In the genomic region with DNA sequence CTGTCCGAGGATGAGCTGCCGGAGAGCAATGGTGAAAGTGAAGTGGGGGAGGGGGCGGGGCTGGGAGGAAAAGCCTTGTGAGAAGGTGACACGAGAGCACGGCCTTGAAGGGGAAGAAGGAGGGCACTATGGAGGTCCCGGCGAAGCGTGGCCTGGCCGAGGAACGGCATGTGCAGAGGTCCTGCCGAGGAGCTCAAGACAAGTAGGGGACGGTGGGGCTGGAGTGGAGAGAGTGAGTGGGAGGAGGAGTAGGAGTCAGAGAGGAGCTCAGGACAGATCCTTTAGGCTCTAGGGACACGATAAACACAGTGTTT, we compare ENCODE assay signal across 29 cellular contexts. TPM values are rescaled to one million over a fixed set of nuclear protein-coding genes. Genes with fewer than 3 reads are reported as not detected.
DNase-seq lines count a peak whose midpoint lies in the region; ATAC-seq, FAIRE-seq and TF ChIP-seq lines count a peak whose summit lies in the region.
"Had no signal": no experiment of that assay in that cellular context is flagged by ENCODE, and none has a peak within 500 bp of the region (broad histone marks: within the 10 kb centered on the region; RNA-seq: fewer than 3 reads in every experiment).

No MANE protein-coding gene starts in this region.

- POLR2A ChIA-PET in H1 (lab: Charles Lee; ENCODE audit: partially characterized antibody): interaction anchor here (0.6 to 5.2 kb wide), 4 partner anchors 10 to 48 kb away, joined by 3 to 30 read pairs (median 4); no protein-coding TSS in a partner anchor

- no peaks in the 10 kb centered on the region for H3K23me2 ChIP-seq in H1 (ENCODE audit: low read depth, low read length)

- CTCF ChIA-PET in H1 (lab: Charles Lee; ENCODE audit: partially characterized antibody): interaction anchor here (0.6 to 6.8 kb wide), 10 partner anchors 8 to 182 kb away, joined by 3 to 48 read pairs (median 4); no protein-coding TSS in a partner anchor
- CTCF ChIA-PET in activated naive CD4-positive, alpha-beta T cell treated with anti-CD3 and anti-CD28 coated beads, Interleukin-2, amount 10 ng/mL, durations not matched to agents 7 days and 5 days (lab: Charles Lee): no interaction called here

- H3K4me3 ChIP-seq in RWPE2 (ENCODE audit: severe bottlenecking) (no peak overlapping the region), H1 (ENCODE audit: extremely low read depth in 1 of 4, insufficient read depth in 2 of 4, low read depth in 3 of 4, low read length in 4 of 4) (no peak overlapping the region), testis (no peak overlapping the region)
- H3K4me3 ChIP-seq: ascending aorta, heart left ventricle, pancreas, Peyer's patch, SJCRH30, transverse colon had no signal

- DNase-seq in RWPE2 (ENCODE audit: low spot score) (peak; percentile 63), H1 (ENCODE audit: low read depth in 1 of 2, low spot score in 2 of 2) (no peak), neural crest cell (ENCODE audit: low read depth, low spot score) (no peak), testis (peak; percentile 88), NCI-H1092 (lab: John Stamatoyannopoulos, UW) (no peak)
- no peak for DNase-seq in activated naive CD4-positive, alpha-beta T cell treated with anti-CD3 and anti-CD28 coated beads, Interleukin-2, amount 10 ng/mL, durations not matched to agents 7 days and 5 days
- DNase-seq: activated CD4-positive, alpha-beta T cell treated with anti-CD3 and anti-CD28 coated beads, Interleukin-2, amount 10 ng/mL, durations not matched to agents 24 days and 14 days; activated T-cell treated with anti-CD3 and anti-CD28 coated beads, Interleukin-2, amount 50 U/mL, for 72 hours; CD8-positive, alpha-beta memory T cell; cerebellar nuclear complex; DMS153; GOT3; heart left ventricle; naive thymus-derived CD4-positive, alpha-beta T cell; NCI-H526; pancreas; Peyer's patch; right cardiac atrium; SJCRH30; stimulated activated CD4-positive, alpha-beta T cell treated with anti-CD3 and anti-CD28 coated beads, Interleukin-15, amount 100 ng/mL, for 24 hours; stimulated activated naive CD8-positive, alpha-beta T cell treated with anti-CD3 and anti-CD28 coated beads, Interleukin-15, amount 100 ng/mL, for 72 hours; T-helper 1 cell; transverse colon had no signal

- H3K9ac ChIP-seq in H1 (replicated peaks in 1 of 4; ENCODE audit: extremely low read depth in 1 of 4, low read depth in 3 of 4, low read length in 3 of 4): no peak overlapping the region
- H3K9ac ChIP-seq: KMS-11 had no signal

- FAIRE-seq in H1 (lab: Jason Lieb, UNC): no peak
- FAIRE-seq: G401.6, pancreas had no signal

- no peaks in the 10 kb centered on the region for H3K27me3 Mint-ChIP-seq in neural crest cell (ENCODE audit: low read depth)
- H3K27me3 Mint-ChIP-seq in activated naive CD4-positive, alpha-beta T cell treated with anti-CD3 and anti-CD28 coated beads, Interleukin-2, amount 10 ng/mL, durations not matched to agents 7 days and 5 days: peaks cover 66% of the 10 kb centered on the region
- H3K27me3 Mint-ChIP-seq: activated naive CD4-positive, alpha-beta T cell treated with anti-CD3 and anti-CD28 coated beads, Interleukin-2, amount 50 U/mL, for 24 hours; stimulated activated naive CD8-positive, alpha-beta T cell treated with anti-CD3 and anti-CD28 coated beads, Interleukin-15, amount 100 ng/mL, for 72 hours had no signal

- TF ChIP-seq POLR2A in H1 (IDR thresholded peaks at IDR 0.05; ENCODE audit: control extremely low read depth in 1 of 2, low read depth in 2 of 2, low read length in 2 of 2) (no peak), testis (IDR thresholded peaks at IDR 0.05) (no peak)

- H3K4me1 ChIP-seq in RWPE2 (ENCODE audit: insufficient read depth, poor library complexity, severe bottlenecking): peaks cover 24% of the 10 kb centered on the region
- peaks cover 0 to 16% (median 11%) of the 10 kb centered on the region in 4 experiments; a peak in 6 of 7 replicates for H3K4me1 ChIP-seq in H1 (replicated peaks in 1 of 4; ENCODE audit: control insufficient read depth in 3 of 4, insufficient read depth in 4 of 4, low read length in 3 of 4)
- peaks cover 30% of the 10 kb centered on the region for H3K4me1 ChIP-seq in testis
- H3K4me1 ChIP-seq: ascending aorta, pancreas had no signal

- no peaks in the 10 kb centered on the region for H3K36me3 Mint-ChIP-seq in neural crest cell (ENCODE audit: low read depth)
- no peaks in the 10 kb centered on the region for H3K36me3 Mint-ChIP-seq in activated naive CD4-positive, alpha-beta T cell treated with anti-CD3 and anti-CD28 coated beads, Interleukin-2, amount 10 ng/mL, durations not matched to agents 7 days and 5 days
- H3K36me3 Mint-ChIP-seq: activated naive CD4-positive, alpha-beta T cell treated with anti-CD3 and anti-CD28 coated beads, Interleukin-2, amount 50 U/mL, for 24 hours; CD8-positive, alpha-beta memory T cell; naive thymus-derived CD4-positive, alpha-beta T cell had no signal

- H4K5ac ChIP-seq in H1 (ENCODE audit: insufficient read length, low read depth, low read length): no peak overlapping the region

- WGBS in H1 (ENCODE audit: extremely low coverage in 1 of 2, insufficient coverage in 1 of 2, insufficient read length in 1 of 2, insufficient replicate concordance in 2 of 2, low coverage in 1 of 2, low lambda C conversion rate in 2 of 2, missing lambda C conversion rate in 1 of 2), 2 experiments: 90% methylated on average over 10 of the region's 13 CpGs; no CpG with 5 or more reads in 1 of the 2 experiments
- WGBS in testis, 2 donors: 28 to 46% methylated on average over 13 of the region's 13 CpGs

- peak overlapping the region; percentile 11; the same call in 1 of the 2 replicates for H2AFZ ChIP-seq in H1 (ENCODE audit: low read length)

- H4K8ac ChIP-seq in H1 (ENCODE audit: extremely low read depth, insufficient read depth, low read length): peak overlapping the region; percentile 79

- H3K79me1 ChIP-seq in H1 (ENCODE audit: low read depth, low read length): no peaks in the 10 kb centered on the region

- TF ChIP-seq CTCF in RWPE2 (IDR thresholded peaks at IDR 0.05; ENCODE audit: poor library complexity, severe bottlenecking) (no peak), H1 (IDR thresholded peaks at IDR 0.05; ENCODE audit: control extremely low read depth in 1 of 3, insufficient read depth in 1 of 3, low read depth in 1 of 3, low read length in 3 of 3) (no peak), neural crest cell (conservative IDR thresholded peaks at IDR 0.05) (no peak), testis (IDR thresholded peaks at IDR 0.05) (no peak)

- H2BK12ac ChIP-seq in H1 (ENCODE audit: low read depth, low read length): no peak overlapping the region

- no peak overlapping the region for H3K4ac ChIP-seq in H1 (replicated peaks; ENCODE audit: insufficient read length, low read depth, low read length)

- no peak overlapping the region for H3K4me3 Mint-ChIP-seq in neural crest cell
- no peak overlapping the region for H3K4me3 Mint-ChIP-seq in activated naive CD4-positive, alpha-beta T cell treated with anti-CD3 and anti-CD28 coated beads, Interleukin-2, amount 10 ng/mL, durations not matched to agents 7 days and 5 days
- H3K4me3 Mint-ChIP-seq: activated CD4-positive, alpha-beta T cell treated with anti-CD3 and anti-CD28 coated beads, Interleukin-2, amount 10 ng/mL, durations not matched to agents 24 days and 14 days; activated naive CD4-positive, alpha-beta T cell treated with anti-CD3 and anti-CD28 coated beads, Interleukin-2, amount 50 U/mL, for 24 hours; activated T-cell treated with anti-CD3 and anti-CD28 coated beads, Interleukin-2, amount 50 U/mL, for 72 hours; CD8-positive, alpha-beta memory T cell; naive thymus-derived CD4-positive, alpha-beta T cell; stimulated activated naive CD8-positive, alpha-beta T cell treated with anti-CD3 and anti-CD28 coated beads, Interleukin-15, amount 100 ng/mL, for 72 hours had no signal

- H4K91ac ChIP-seq in H1 (replicated peaks; ENCODE audit: insufficient read length, low read length): peak overlapping the region; percentile 65

- no peak overlapping the region for H3K14ac ChIP-seq in H1 (ENCODE audit: insufficient read length)

- no peak overlapping the region for H2AK5ac ChIP-seq in H1 (ENCODE audit: low read depth, low read length)

- H2BK15ac ChIP-seq in H1 (ENCODE audit: low read length): peak overlapping the region; percentile 99; the same call in 1 of the 2 replicates

- H3K36me3 ChIP-seq in RWPE2 (ENCODE audit: low read depth): no peaks in the 10 kb centered on the region
- H3K36me3 ChIP-seq in H1 (ENCODE audit: control insufficient read depth in 2 of 4, insufficient read depth in 4 of 4, low read length in 3 of 4): no peaks in the 10 kb centered on the region
- H3K36me3 ChIP-seq in testis (ENCODE audit: low read depth, missing control alignments): no peaks in the 10 kb centered on the region
- H3K36me3 ChIP-seq: ascending aorta, heart left ventricle, pancreas, Peyer's patch, SJCRH30, transverse colon had no signal

- ATAC-seq in RWPE2 (ENCODE audit: low read depth): no peak
- ATAC-seq in GM18909 (IDR thresholded peaks at IDR 0.05; ENCODE audit: poor library complexity, unreplicated experiment): no peak
- ATAC-seq: activated T-cell treated with anti-CD3 and anti-CD28 coated beads, Interleukin-2, amount 50 U/mL, for 72 hours; heart left ventricle; naive thymus-derived CD4-positive, alpha-beta T cell; pancreas had no signal

- no peak overlapping the region for H3K23ac ChIP-seq in H1 (ENCODE audit: insufficient read length)

- H3K27me3 ChIP-seq in RWPE2 (ENCODE audit: insufficient read depth, poor library complexity, severe bottlenecking): no peaks in the 10 kb centered on the region
- H3K27me3 ChIP-seq in H1 (replicated peaks in 1 of 4; ENCODE audit: control insufficient read depth in 3 of 4, extremely low read depth in 1 of 4, insufficient read depth in 3 of 4, low read length in 3 of 4): no peaks in the 10 kb centered on the region
- H3K27me3 ChIP-seq in testis: no peaks in the 10 kb centered on the region
- H3K27me3 ChIP-seq: ascending aorta, heart left ventricle, pancreas, Peyer's patch, SJCRH30, transverse colon had no signal

- intact Hi-C loops in testis (cut with DNase I; ENCODE audit: low total_unique reads): no loop called here

- no peak overlapping the region for H3K27ac ChIP-seq in RWPE2 (ENCODE audit: poor library complexity, severe bottlenecking)
- no peak overlapping the region for H3K27ac ChIP-seq in H1 (ENCODE audit: low read depth, low read length)
- peak overlapping the region; percentile 74 to 76 for H3K27ac ChIP-seq in testis
- H3K27ac ChIP-seq: ascending aorta, epithelial cell of prostate, heart left ventricle, KMS-11, pancreas, Peyer's patch, SJCRH30, transverse colon had no signal

- H3K9me3 Mint-ChIP-seq in neural crest cell: no peaks in the 10 kb centered on the region
- no peaks in the 10 kb centered on the region for H3K9me3 Mint-ChIP-seq in activated naive CD4-positive, alpha-beta T cell treated with anti-CD3 and anti-CD28 coated beads, Interleukin-2, amount 10 ng/mL, durations not matched to agents 7 days and 5 days
- H3K9me3 Mint-ChIP-seq: activated CD4-positive, alpha-beta T cell treated with anti-CD3 and anti-CD28 coated beads, Interleukin-2, amount 10 ng/mL, durations not matched to agents 24 days and 14 days; activated naive CD4-positive, alpha-beta T cell treated with anti-CD3 and anti-CD28 coated beads, Interleukin-2, amount 50 U/mL, for 24 hours; activated T-cell treated with anti-CD3 and anti-CD28 coated beads, Interleukin-2, amount 50 U/mL, for 72 hours; CD8-positive, alpha-beta memory T cell; naive thymus-derived CD4-positive, alpha-beta T cell; stimulated activated naive CD8-positive, alpha-beta T cell treated with anti-CD3 and anti-CD28 coated beads, Interleukin-15, amount 100 ng/mL, for 72 hours had no signal

- no peak overlapping the region for H3K56ac ChIP-seq in H1 (replicated peaks; ENCODE audit: insufficient read length, low read depth, low read length)

- H3K4me2 ChIP-seq in H1 (ENCODE audit: insufficient read depth in 1 of 2, low read depth in 2 of 2, low read length in 2 of 2): no peak overlapping the region
- H3K4me2 ChIP-seq: KMS-11 had no signal

- no peak overlapping the region for H3K18ac ChIP-seq in H1 (ENCODE audit: extremely low read depth, low read length)

- no peak overlapping the region for H2BK120ac ChIP-seq in H1 (replicated peaks; ENCODE audit: low read depth, low read length)

- H4K20me1 ChIP-seq in H1 (replicated peaks in 1 of 2; ENCODE audit: control insufficient read depth in 1 of 2, insufficient read depth in 2 of 2, low read length in 2 of 2): no peaks in the 10 kb centered on the region

- no peaks in the 10 kb centered on the region for H3K79me2 ChIP-seq in H1 (ENCODE audit: control insufficient read depth in 1 of 2, insufficient read depth in 2 of 2, low read length in 2 of 2)

- H3K27ac Mint-ChIP-seq in neural crest cell (ENCODE audit: unreplicated experiment): peak overlapping the region; percentile 85
- H3K27ac Mint-ChIP-seq in activated naive CD4-positive, alpha-beta T cell treated with anti-CD3 and anti-CD28 coated beads, Interleukin-2, amount 10 ng/mL, durations not matched to agents 7 days and 5 days: no peak overlapping the region
- H3K27ac Mint-ChIP-seq: activated CD4-positive, alpha-beta T cell treated with anti-CD3 and anti-CD28 coated beads, Interleukin-2, amount 10 ng/mL, durations not matched to agents 24 days and 14 days; activated naive CD4-positive, alpha-beta T cell treated with anti-CD3 and anti-CD28 coated beads, Interleukin-2, amount 50 U/mL, for 24 hours; activated T-cell treated with anti-CD3 and anti-CD28 coated beads, Interleukin-2, amount 50 U/mL, for 72 hours had no signal

- TF ChIP-seq EP300 in H1 (IDR thresholded peaks at IDR 0.05; ENCODE audit: borderline replicate concordance in 1 of 2, low read depth in 2 of 2, low read length in 2 of 2): no peak

- no peaks in the 10 kb centered on the region for H3K9me3 ChIP-seq in RWPE2 (ENCODE audit: severe bottlenecking)
- H3K9me3 ChIP-seq in H1 (ENCODE audit: insufficient read depth in 2 of 2, low read depth in 1 of 2, low read length in 1 of 2): no peaks in the 10 kb centered on the region
- H3K9me3 ChIP-seq in testis: no peaks in the 10 kb centered on the region
- H3K9me3 ChIP-seq: ascending aorta, heart left ventricle, pancreas, Peyer's patch, SJCRH30, transverse colon had no signal

- H2BK20ac ChIP-seq in H1 (ENCODE audit: low read length): no peak overlapping the region

- no peak overlapping the region for H2BK5ac ChIP-seq in H1 (ENCODE audit: low read depth, low read length)

- no peak for TF ChIP-seq RAD21 in H1 (IDR thresholded peaks at IDR 0.05 in 1 of 2, conservative IDR thresholded peaks at IDR 0.05 in 1 of 2; ENCODE audit: low read depth in 2 of 2, low read length in 2 of 2)

- peaks cover 7% of the 10 kb centered on the region for H3K4me1 Mint-ChIP-seq in neural crest cell
- H3K4me1 Mint-ChIP-seq in activated naive CD4-positive, alpha-beta T cell treated with anti-CD3 and anti-CD28 coated beads, Interleukin-2, amount 10 ng/mL, durations not matched to agents 7 days and 5 days: peaks cover 4% of the 10 kb centered on the region

RNA-seq across cellular contexts. Expression of a gene that starts 5.9 kb away (rescaled TPM):
- 41.5 and 42.3 TPM in 2 replicates for total RNA-seq in H1 (2021; fragmentation: NEBNext Ultra II Directional; extraction: Animal tissue kit (Norgen Biotek cat#: 25700))
- polyA plus RNA-seq in H1 (2011; rRNA removed) (136 and 161 TPM in 2 replicates), testis (ENCODE audit: insufficient read depth, low read depth, low replicate concordance) (828 TPM)
- polyA plus RNA-seq in H1 (2011; cell fraction: cytosol; rRNA removed): 112 TPM
- 138 TPM for polyA plus RNA-seq in H1 (2011; cell fraction: nucleus; rRNA removed)
- 44.7 to 50.6 TPM (median 49.2 TPM) in 4 replicates for polyA plus RNA-seq in H1 (2012, experiment 1 of 2)
- 62.1 TPM for polyA plus RNA-seq in H1 (2012, experiment 2 of 2)
- 94.4 TPM for polyA plus RNA-seq in H1 (2013, experiment 1 of 2)
- polyA plus RNA-seq in H1 (2013, experiment 2 of 2): 101 TPM
- polyA minus RNA-seq in H1 (2011; rRNA and poly(A)+ RNA removed): 45.7 and 57.7 TPM in 2 replicates
- polyA minus RNA-seq in H1 (2011; cell fraction: cytosol; rRNA and poly(A)+ RNA removed): 29.4 TPM
- polyA minus RNA-seq in H1 (2011; cell fraction: nucleus; rRNA and poly(A)+ RNA removed): 23.2 TPM
- total RNA-seq in neural crest cell (2.3 and 4.6 TPM in 2 replicates), testis (1,000 to 10,000 TPM; 1,211 to 2,317 TPM)
- total RNA-seq: activated CD4-positive, alpha-beta T cell treated with anti-CD3 and anti-CD28 coated beads, Interleukin-2, amount 10 ng/mL, durations not matched to agents 24 days and 14 days had no signal

RNA-seq across cellular contexts. Expression of a gene that starts 13.3 kb away (rescaled TPM):
- total RNA-seq in H1 (2021; fragmentation: NEBNext Ultra II Directional; extraction: Animal tissue kit (Norgen Biotek cat#: 25700)): 1.6 and 1.8 TPM in 2 replicates
- polyA plus RNA-seq in H1 (2011; rRNA removed): 3.2 and 5.5 TPM in 2 replicates
- polyA plus RNA-seq in H1 (2011; cell fraction: cytosol; rRNA removed): 3.3 TPM
- 2.3 TPM for polyA plus RNA-seq in H1 (2011; cell fraction: nucleus; rRNA removed)
- 1.1 to 2.2 TPM (median 1.7 TPM) in 4 replicates for polyA plus RNA-seq in H1 (2012, experiment 1 of 2)
- polyA plus RNA-seq in H1 (2012, experiment 2 of 2): 1.3 TPM
- polyA plus RNA-seq in H1 (2013, experiment 1 of 2): 0.81 TPM
- 0.81 TPM for polyA plus RNA-seq in H1 (2013, experiment 2 of 2)
- polyA minus RNA-seq in H1 (2011; rRNA and poly(A)+ RNA removed): 0.73 and 0.82 TPM in 2 replicates
- 1.8 TPM for polyA minus RNA-seq in H1 (2011; cell fraction: cytosol; rRNA and poly(A)+ RNA removed)
- polyA minus RNA-seq in H1 (2011; cell fraction: nucleus; rRNA and poly(A)+ RNA removed): 0.60 TPM
- 0.19 TPM in 1 of 2 replicates, not detected in the other for total RNA-seq in neural crest cell
- 10 to 100 TPM; 31.7 to 41.9 TPM for total RNA-seq in testis
- 15.3 TPM for polyA plus RNA-seq in testis (ENCODE audit: insufficient read depth, low read depth, low replicate concordance)
- total RNA-seq: SJCRH30 had no signal
- polyA plus RNA-seq: CD8-positive, alpha-beta memory T cell; naive thymus-derived CD4-positive, alpha-beta T cell had no signal

RNA-seq across cellular contexts. Expression of a gene that starts 31.4 kb away (rescaled TPM):
- 12.3 and 13.1 TPM in 2 replicates for total RNA-seq in H1 (2021; fragmentation: NEBNext Ultra II Directional; extraction: Animal tissue kit (Norgen Biotek cat#: 25700))
- polyA plus RNA-seq in H1 (2011; rRNA removed): 9.1 and 12.9 TPM in 2 replicates
- 8.0 TPM for polyA plus RNA-seq in H1 (2011; cell fraction: cytosol; rRNA removed)
- 30.5 TPM for polyA plus RNA-seq in H1 (2011; cell fraction: nucleus; rRNA removed)
- polyA plus RNA-seq in H1 (2012, experiment 1 of 2): 7.4 to 14.0 TPM (median 13.7 TPM) in 4 replicates
- polyA plus RNA-seq in H1 (2012, experiment 2 of 2): 10.3 TPM
- 6.6 TPM for polyA plus RNA-seq in H1 (2013, experiment 1 of 2)
- 5.4 TPM for polyA plus RNA-seq in H1 (2013, experiment 2 of 2)
- 7.8 and 8.5 TPM in 2 replicates for polyA minus RNA-seq in H1 (2011; rRNA and poly(A)+ RNA removed)
- polyA minus RNA-seq in H1 (2011; cell fraction: cytosol; rRNA and poly(A)+ RNA removed): 10.5 TPM
- polyA minus RNA-seq in H1 (2011; cell fraction: nucleus; rRNA and poly(A)+ RNA removed): 13.8 TPM
- 13.2 and 14.2 TPM in 2 replicates for total RNA-seq in neural crest cell
- 10 to 100 TPM; 58.4 to 71.4 TPM for total RNA-seq in testis
- polyA plus RNA-seq in testis (ENCODE audit: insufficient read depth, low read depth, low replicate concordance): 16.9 TPM

RNA-seq across cellular contexts. Expression of a gene that starts 45.8 kb away (rescaled TPM):
- 1.3 and 1.4 TPM in 2 replicates for total RNA-seq in H1 (2021; fragmentation: NEBNext Ultra II Directional; extraction: Animal tissue kit (Norgen Biotek cat#: 25700))
- polyA plus RNA-seq in H1 (2011; rRNA removed): 0.47 and 0.69 TPM in 2 replicates
- 0.83 TPM for polyA plus RNA-seq in H1 (2011; cell fraction: cytosol; rRNA removed)
- polyA plus RNA-seq in H1 (2011; cell fraction: nucleus; rRNA removed): 2.2 TPM
- 1.4 to 1.9 TPM (median 1.5 TPM) in 4 replicates for polyA plus RNA-seq in H1 (2012, experiment 1 of 2)
- polyA plus RNA-seq in H1 (2012, experiment 2 of 2): 0.58 TPM
- 1.9 TPM for polyA plus RNA-seq in H1 (2013, experiment 1 of 2)
- polyA plus RNA-seq in H1 (2013, experiment 2 of 2): 1.6 TPM
- 0.85 and 1.0 TPM in 2 replicates for polyA minus RNA-seq in H1 (2011; rRNA and poly(A)+ RNA removed)
- polyA minus RNA-seq in H1 (2011; cell fraction: cytosol; rRNA and poly(A)+ RNA removed): 0.66 TPM
- polyA minus RNA-seq in H1 (2011; cell fraction: nucleus; rRNA and poly(A)+ RNA removed): 2.1 TPM
- 1.1 TPM in 2 replicates for total RNA-seq in neural crest cell
- 1 to 10 TPM; 1.2 to 2.0 TPM for total RNA-seq in testis
- 1.1 TPM for polyA plus RNA-seq in testis (ENCODE audit: insufficient read depth, low read depth, low replicate concordance)
- polyA plus RNA-seq: naive thymus-derived CD4-positive, alpha-beta T cell had no signal

Comparison
In these comparisons a context has a peak if more than half of its experiments do, and no peak if none do; other contexts are left out.
1. DNase-seq: peak in RWPE2 (single experiment) and testis (single experiment); none in H1 (0 of 2), neural crest cell (single experiment), activated naive CD4-positive, alpha-beta T cell treated with anti-CD3 and anti-CD28 coated beads, Interleukin-2, amount 10 ng/mL, durations not matched to agents 7 days and 5 days (single experiment) and NCI-H1092 (single experiment).
2. H3K27ac ChIP-seq: peak in testis (2 of 2); none in RWPE2 (single experiment) and H1 (single experiment).
3. RNA of a gene that starts 5.9 kb away (total RNA-seq): 1,211 to 2,317 TPM in testis; 41.5 to 42.3 TPM in H1 and 2.3 to 4.6 TPM in neural crest cell; every median in the first group is over 10 times any median in the second.
4. RNA of a gene that starts 13.3 kb away (total RNA-seq): 31.7 to 41.9 TPM in testis; 1.6 to 1.8 TPM in H1 and 0.19 TPM in neural crest cell; every median in the first group is over 10 times any median in the second.